ENCODE assay signal across 1 cellular context in the genomic region with DNA sequence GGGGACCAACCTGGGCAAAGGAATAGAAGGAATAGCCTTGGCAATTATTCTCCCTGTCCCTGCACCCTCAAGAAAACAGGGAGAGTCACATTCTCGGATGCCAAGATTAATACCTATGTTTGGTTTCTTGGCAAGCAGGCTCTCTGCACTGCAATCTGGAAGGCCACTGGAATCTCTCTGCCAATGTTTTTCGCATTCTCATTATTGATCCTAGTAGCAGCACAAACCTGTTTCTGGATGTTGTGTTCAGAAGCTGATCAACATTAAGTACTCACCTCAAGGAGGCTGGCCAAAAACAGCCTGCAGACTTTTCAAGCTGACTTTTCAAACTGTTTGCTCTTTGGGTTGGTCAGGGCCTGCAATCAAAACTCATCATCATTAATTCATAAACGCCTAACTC.
TF ChIP-seq lines count a peak whose summit lies in the region.

No MANE protein-coding gene starts in this region.

TF ChIP-seq in SK-N-SH treated with all-trans-retinoic acid at 6 μM for 48 hours, 23 proteins besides CTCF, POLR2A, EP300 and RAD21 (continued from another document):
- TF ChIP-seq, protein P1, sequence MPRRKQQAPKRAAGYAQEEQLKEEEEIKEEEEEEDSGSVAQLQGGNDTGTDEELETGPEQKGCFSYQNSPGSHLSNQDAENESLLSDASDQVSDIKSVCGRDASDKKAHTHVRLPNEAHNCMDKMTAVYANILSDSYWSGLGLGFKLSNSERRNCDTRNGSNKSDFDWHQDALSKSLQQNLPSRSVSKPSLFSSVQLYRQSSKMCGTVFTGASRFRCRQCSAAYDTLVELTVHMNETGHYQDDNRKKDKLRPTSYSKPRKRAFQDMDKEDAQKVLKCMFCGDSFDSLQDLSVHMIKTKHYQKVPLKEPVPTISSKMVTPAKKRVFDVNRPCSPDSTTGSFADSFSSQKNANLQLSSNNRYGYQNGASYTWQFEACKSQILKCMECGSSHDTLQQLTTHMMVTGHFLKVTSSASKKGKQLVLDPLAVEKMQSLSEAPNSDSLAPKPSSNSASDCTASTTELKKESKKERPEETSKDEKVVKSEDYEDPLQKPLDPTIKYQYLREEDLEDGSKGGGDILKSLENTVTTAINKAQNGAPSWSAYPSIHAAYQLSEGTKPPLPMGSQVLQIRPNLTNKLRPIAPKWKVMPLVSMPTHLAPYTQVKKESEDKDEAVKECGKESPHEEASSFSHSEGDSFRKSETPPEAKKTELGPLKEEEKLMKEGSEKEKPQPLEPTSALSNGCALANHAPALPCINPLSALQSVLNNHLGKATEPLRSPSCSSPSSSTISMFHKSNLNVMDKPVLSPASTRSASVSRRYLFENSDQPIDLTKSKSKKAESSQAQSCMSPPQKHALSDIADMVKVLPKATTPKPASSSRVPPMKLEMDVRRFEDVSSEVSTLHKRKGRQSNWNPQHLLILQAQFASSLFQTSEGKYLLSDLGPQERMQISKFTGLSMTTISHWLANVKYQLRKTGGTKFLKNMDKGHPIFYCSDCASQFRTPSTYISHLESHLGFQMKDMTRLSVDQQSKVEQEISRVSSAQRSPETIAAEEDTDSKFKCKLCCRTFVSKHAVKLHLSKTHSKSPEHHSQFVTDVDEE (CRISPR knock-in tag; IDR thresholded peaks at IDR 0.05), result no peak
- TF ChIP-seq BACH2 (CRISPR knock-in tag; IDR thresholded peaks at IDR 0.05; ENCODE audit: borderline replicate concordance) (no peak), ZC3H10 (CRISPR knock-in tag; IDR thresholded peaks at IDR 0.05) (no peak), TCF4 (CRISPR knock-in tag; IDR thresholded peaks at IDR 0.05; ENCODE audit: borderline replicate concordance) (no peak), ARNTL (CRISPR knock-in tag; IDR thresholded peaks at IDR 0.05; ENCODE audit: borderline replicate concordance, low read depth) (no peak)
- TF ChIP-seq, protein P2, sequence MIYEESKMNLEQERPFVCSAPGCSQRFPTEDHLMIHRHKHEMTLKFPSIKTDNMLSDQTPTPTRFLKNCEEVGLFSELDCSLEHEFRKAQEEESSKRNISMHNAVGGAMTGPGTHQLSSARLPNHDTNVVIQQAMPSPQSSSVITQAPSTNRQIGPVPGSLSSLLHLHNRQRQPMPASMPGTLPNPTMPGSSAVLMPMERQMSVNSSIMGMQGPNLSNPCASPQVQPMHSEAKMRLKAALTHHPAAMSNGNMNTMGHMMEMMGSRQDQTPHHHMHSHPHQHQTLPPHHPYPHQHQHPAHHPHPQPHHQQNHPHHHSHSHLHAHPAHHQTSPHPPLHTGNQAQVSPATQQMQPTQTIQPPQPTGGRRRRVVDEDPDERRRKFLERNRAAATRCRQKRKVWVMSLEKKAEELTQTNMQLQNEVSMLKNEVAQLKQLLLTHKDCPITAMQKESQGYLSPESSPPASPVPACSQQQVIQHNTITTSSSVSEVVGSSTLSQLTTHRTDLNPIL (CRISPR knock-in tag; IDR thresholded peaks at IDR 0.05; ENCODE audit: low read depth), result no peak
- TF ChIP-seq, protein P3, sequence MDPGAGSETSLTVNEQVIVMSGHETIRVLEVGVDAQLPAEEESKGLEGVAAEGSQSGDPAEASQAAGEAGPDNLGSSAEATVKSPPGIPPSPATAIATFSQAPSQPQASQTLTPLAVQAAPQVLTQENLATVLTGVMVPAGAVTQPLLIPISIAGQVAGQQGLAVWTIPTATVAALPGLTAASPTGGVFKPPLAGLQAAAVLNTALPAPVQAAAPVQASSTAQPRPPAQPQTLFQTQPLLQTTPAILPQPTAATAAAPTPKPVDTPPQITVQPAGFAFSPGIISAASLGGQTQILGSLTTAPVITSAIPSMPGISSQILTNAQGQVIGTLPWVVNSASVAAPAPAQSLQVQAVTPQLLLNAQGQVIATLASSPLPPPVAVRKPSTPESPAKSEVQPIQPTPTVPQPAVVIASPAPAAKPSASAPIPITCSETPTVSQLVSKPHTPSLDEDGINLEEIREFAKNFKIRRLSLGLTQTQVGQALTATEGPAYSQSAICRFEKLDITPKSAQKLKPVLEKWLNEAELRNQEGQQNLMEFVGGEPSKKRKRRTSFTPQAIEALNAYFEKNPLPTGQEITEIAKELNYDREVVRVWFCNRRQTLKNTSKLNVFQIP (CRISPR knock-in tag; IDR thresholded peaks at IDR 0.05; ENCODE audit: borderline replicate concordance, low read depth), result no peak
